In genomic region chr7:77826300-77826699, GRCh38 we compare ENCODE assay signal across 18 cellular contexts.
"Had no signal": no experiment of that assay in that cellular context is flagged by ENCODE, and none has a peak within 500 bp of the region (broad histone marks: within the 10 kb centered on the region; RNA-seq: fewer than 3 reads in every experiment).

No MANE protein-coding gene starts in this region.

- H3K27ac Mint-ChIP-seq: activated naive CD8-positive, alpha-beta T cell; T-helper 1 cell treated with Interleukin-12 subunit alpha and Interleukin-12 subunit beta and Interleukin-4 antibody, amounts not matched to agents 30 μg/mL and 1 μg/mL, for 36 hours had no signal

- H3K36me3 ChIP-seq: esophagus muscularis mucosa, gastroesophageal sphincter, heart right ventricle, prostate gland, stomach, upper lobe of left lung had no signal

- ATAC-seq: gastroesophageal sphincter, heart right ventricle, right cardiac atrium had no signal

- DNase-seq: activated CD4-positive, alpha-beta T cell treated with anti-CD3 and anti-CD28 coated beads, Interleukin-2, amount 50 U/mL, for 1 hour; activated CD4-positive, CD25-positive, alpha-beta regulatory T cell treated with anti-CD3 and anti-CD28 coated beads, Interleukin-2, amount 50 U/mL, for 72 hours; cerebellar nuclear complex; effector memory CD4-positive, alpha-beta T cell; heart right ventricle; immature natural killer cell; kidney glomerular epithelial cell; left ventricle myocardium inferior; right cardiac atrium; stomach; upper lobe of left lung had no signal

- H3K4me1 Mint-ChIP-seq: neural crest cell had no signal

- H3K4me1 ChIP-seq: esophagus muscularis mucosa, gastroesophageal sphincter, prostate gland, stomach had no signal

- H3K27ac ChIP-seq: esophagus muscularis mucosa, gastroesophageal sphincter, heart right ventricle, left ventricle myocardium inferior, prostate gland, skin epidermis, stomach, upper lobe of left lung had no signal

- H3K27me3 Mint-ChIP-seq: activated naive CD8-positive, alpha-beta T cell had no signal

- H3K4me3 Mint-ChIP-seq: activated naive CD8-positive, alpha-beta T cell; immature natural killer cell; neural crest cell; T-helper 1 cell treated with Interleukin-12 subunit alpha and Interleukin-12 subunit beta and Interleukin-4 antibody, amounts not matched to agents 30 μg/mL and 1 μg/mL, for 36 hours had no signal

- H3K27me3 ChIP-seq: esophagus muscularis mucosa, gastroesophageal sphincter, heart right ventricle, stomach, upper lobe of left lung had no signal

- H3K9me3 ChIP-seq: prostate gland had no signal

- H3K4me3 ChIP-seq: esophagus muscularis mucosa, gastroesophageal sphincter, heart right ventricle, left ventricle myocardium inferior, prostate gland, skin epidermis, stomach, upper lobe of left lung had no signal
